Comparison of ENCODE assay signal across 1 cellular context in the genomic region with DNA sequence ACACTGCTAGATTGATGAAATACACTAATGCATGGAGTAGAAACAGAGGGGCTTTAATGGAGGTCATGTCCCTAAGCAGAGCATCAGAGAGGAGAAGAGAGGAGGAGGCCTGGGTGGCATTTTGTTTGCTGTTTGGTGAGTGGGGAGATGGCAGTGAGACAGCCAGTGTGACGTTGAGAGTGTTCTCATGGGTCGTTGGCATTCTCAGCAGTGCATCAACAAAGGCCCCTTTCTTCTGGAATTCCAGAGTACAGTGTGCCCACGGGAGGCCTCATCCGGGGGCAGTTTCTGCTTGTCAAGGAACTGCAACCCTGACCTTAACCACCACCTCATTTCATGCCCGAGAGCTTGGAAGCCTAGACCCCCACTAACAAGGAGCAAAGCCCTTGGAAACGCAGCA.
TF ChIP-seq lines count a peak whose summit lies in the region.

No MANE protein-coding gene starts in this region.

TF ChIP-seq in SK-N-SH, 30 proteins besides CTCF, POLR2A, EP300 and RAD21 (continued from another document):
- TF ChIP-seq USF1 (IDR thresholded peaks at IDR 0.05; ENCODE audit: borderline replicate concordance, low read depth) (no peak), NFIC (IDR thresholded peaks at IDR 0.05; ENCODE audit: borderline replicate concordance) (no peak), SIN3A (IDR thresholded peaks at IDR 0.05; ENCODE audit: borderline replicate concordance, low read depth, low read length) (no peak), SMC3 (IDR thresholded peaks at IDR 0.05; ENCODE audit: low read depth, low read length) (no peak), TEAD4 (IDR thresholded peaks at IDR 0.05; ENCODE audit: borderline replicate concordance, insufficient read depth) (no peak), EZH2phosphoT487 (IDR thresholded peaks at IDR 0.05; ENCODE audit: borderline replicate concordance, low read depth) (no peak)
- TF ChIP-seq, protein P1, sequence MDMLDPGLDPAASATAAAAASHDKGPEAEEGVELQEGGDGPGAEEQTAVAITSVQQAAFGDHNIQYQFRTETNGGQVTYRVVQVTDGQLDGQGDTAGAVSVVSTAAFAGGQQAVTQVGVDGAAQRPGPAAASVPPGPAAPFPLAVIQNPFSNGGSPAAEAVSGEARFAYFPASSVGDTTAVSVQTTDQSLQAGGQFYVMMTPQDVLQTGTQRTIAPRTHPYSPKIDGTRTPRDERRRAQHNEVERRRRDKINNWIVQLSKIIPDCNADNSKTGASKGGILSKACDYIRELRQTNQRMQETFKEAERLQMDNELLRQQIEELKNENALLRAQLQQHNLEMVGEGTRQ (IDR thresholded peaks at IDR 0.05; ENCODE audit: borderline replicate concordance, low read depth, low read length): no peak
